ENCODE assay signal across 28 cellular contexts in the genomic region with DNA sequence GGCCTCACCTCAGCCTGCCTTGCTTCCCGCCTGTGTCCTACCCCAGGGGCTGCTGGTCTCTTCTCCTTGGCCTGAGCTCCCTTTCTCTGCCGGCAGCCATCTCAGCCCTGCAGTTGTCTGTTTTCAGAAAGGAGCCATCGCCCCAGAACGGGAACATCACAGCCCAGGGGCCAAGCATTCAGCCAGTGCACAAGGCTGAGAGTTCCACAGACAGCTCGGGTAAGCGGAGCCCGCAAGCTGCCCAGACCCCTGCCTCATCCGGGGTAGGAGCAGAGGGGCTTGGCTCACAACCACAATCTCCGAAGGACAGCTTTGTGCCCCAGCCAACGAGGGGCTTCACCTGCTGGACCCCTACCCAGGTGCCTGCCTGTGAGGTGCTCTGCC. TPM values are rescaled to one million over a fixed set of nuclear protein-coding genes. Genes with fewer than 3 reads are reported as not detected.
DNase-seq lines count a peak whose midpoint lies in the region; ATAC-seq and TF ChIP-seq lines count a peak whose summit lies in the region.
"Had no signal": no experiment of that assay in that cellular context is flagged by ENCODE, and none has a peak within 500 bp of the region (broad histone marks: within the 10 kb centered on the region; RNA-seq: fewer than 3 reads in every experiment).

No MANE protein-coding gene starts in this region.

- H3K4me1 ChIP-seq in IMR-90 (ENCODE audit: control insufficient read depth, insufficient read depth, low read length) (peaks cover 67% of the 10 kb centered on the region), skeletal muscle tissue (ENCODE audit: control insufficient read depth in 3 of 3, insufficient read depth in 3 of 3, low read length in 3 of 3) (peaks cover 45 to 53% (median 49%) of the 10 kb centered on the region in 3 donors)

- intact Hi-C loops in IMR-90 (cut with micrococcal nuclease) = no loop called here
- intact Hi-C loops in left colon (cut with DNase I, micrococcal nuclease) = no loop called here

- no peak for TF ChIP-seq CTCF in IMR-90 (conservative IDR thresholded peaks at IDR 0.05; ENCODE audit: low read depth, low read length)

- peak overlapping the region in 1 of 2 experiments; percentile 18; a peak in 1 of 4 replicates for H4K8ac ChIP-seq in IMR-90 (ENCODE audit: low read depth in 2 of 2, low read length in 2 of 2)

- no peak overlapping the region for H3K4me2 ChIP-seq in IMR-90 (ENCODE audit: low read depth, low read length)
- H3K4me2 ChIP-seq: GM23338, PC-9 had no signal

- H3K14ac ChIP-seq in IMR-90 (replicated peaks; ENCODE audit: low read depth, low read length) = peak overlapping the region; percentile 33; the same call in 1 of the 2 replicates

- H2BK20ac ChIP-seq in IMR-90 (ENCODE audit: low read depth, low read length) = peak overlapping the region; percentile 85

- 90% methylated on average over 2 of the region's 10 CpGs; no CpG with 5 or more reads in 1 of the 2 experiments for WGBS in IMR-90 (ENCODE audit: extremely low coverage in 2 of 2, insufficient read length in 1 of 2), 2 experiments

- H3K4ac ChIP-seq in IMR-90 (ENCODE audit: low read depth, low read length) = peak overlapping the region; percentile 81

- no peaks in the 10 kb centered on the region for H4K20me1 ChIP-seq in IMR-90 (ENCODE audit: insufficient read depth, low read length)

- peak overlapping the region; percentile 87 for H4K91ac ChIP-seq in IMR-90 (ENCODE audit: insufficient read depth, low read depth, low read length)

- no TSS peak for BruUV-seq in IMR-90 (replicated peaks; lab: Mats Ljungman, UMichigan)

- peaks cover 49% of the 10 kb centered on the region for H3K9me1 ChIP-seq in IMR-90 (ENCODE audit: insufficient read depth, low read length)

- H3K4me1 Mint-ChIP-seq in central memory CD8-positive, alpha-beta T cell = no peaks in the 10 kb centered on the region
- H3K4me1 Mint-ChIP-seq in activated CD4-positive, alpha-beta T cell treated with anti-CD3 and anti-CD28 coated beads, Interleukin-2, amount 10 ng/mL, durations not matched to agents 7 days and 5 days = peaks cover 3% of the 10 kb centered on the region
- H3K4me1 Mint-ChIP-seq: activated CD4-positive, alpha-beta T cell treated with anti-CD3 and anti-CD28 coated beads for 36 hours; CD4-positive, alpha-beta memory T cell had no signal

- peak overlapping the region; percentile 12; the same call in 1 of the 2 replicates for H4K5ac ChIP-seq in IMR-90 (ENCODE audit: low read depth, low read length)

- H2BK120ac ChIP-seq in IMR-90 (ENCODE audit: low read depth, low read length) = peak overlapping the region; percentile 93

- ATAC-seq in IMR-90 (ENCODE audit: low read depth) = no peak
- no peak for ATAC-seq in central memory CD8-positive, alpha-beta T cell (replicated peaks; ENCODE audit: extremely low read depth, poor library complexity, severe bottlenecking)
- no peak for ATAC-seq in left colon
- ATAC-seq in GM18511 (IDR thresholded peaks at IDR 0.05; ENCODE audit: unreplicated experiment) = no peak
- no peak for ATAC-seq in GM18873 (IDR thresholded peaks at IDR 0.05; ENCODE audit: low FRiP score, unreplicated experiment)
- ATAC-seq: activated CD4-positive, alpha-beta T cell treated with anti-CD3 and anti-CD28 coated beads for 36 hours; GM23338; HepG2; naive thymus-derived CD8-positive, alpha-beta T cell; psoas muscle; stimulated activated naive B cell treated with anti-CD40 and anti-IgM and Interleukin-4, amounts not matched to agents 10 μg/mL and 1 μg/mL and 100 μg/mL, for 72 hours had no signal

- CTCF ChIA-PET in IMR-90 (lab: Yijun Ruan, JAX) = interaction anchor here (1.7 kb wide), 1 partner anchor 18 kb away, joined by 4 read pairs; no protein-coding TSS in a partner anchor
- CTCF ChIA-PET in activated CD4-positive, alpha-beta T cell treated with anti-CD3 and anti-CD28 coated beads, Interleukin-2, amount 10 ng/mL, durations not matched to agents 7 days and 5 days (lab: Charles Lee) = no interaction called here

- no peaks in the 10 kb centered on the region for H3K9me3 ChIP-seq in IMR-90 (ENCODE audit: control insufficient read depth, insufficient read depth, low read length)
- H3K9me3 ChIP-seq in skeletal muscle tissue (ENCODE audit: control insufficient read depth in 3 of 3, low read length in 3 of 3) = no peaks in the 10 kb centered on the region
- H3K9me3 ChIP-seq: psoas muscle had no signal

- peaks cover 0 to 26% of the 10 kb centered on the region in 2 experiments; a peak in 2 of 4 replicates for H3K79me1 ChIP-seq in IMR-90 (ENCODE audit: low read depth in 1 of 2, low read length in 2 of 2)

- H2BK15ac ChIP-seq in IMR-90 (ENCODE audit: low read depth, low read length) = peak overlapping the region; percentile 86; the same call in 1 of the 3 replicates

- in situ Hi-C loops in IMR-90 (cut with MboI; ENCODE audit: low sequenced_read_pairs) = loop anchor here (25.0 kb wide), 4 partner anchors 1028 to 1847 kb away; partner anchors contain the start of genes CSGALNACT2 and HNRNPF

- no peak overlapping the region for H3K4me3 Mint-ChIP-seq in central memory CD8-positive, alpha-beta T cell
- no peak overlapping the region for H3K4me3 Mint-ChIP-seq in activated CD4-positive, alpha-beta T cell treated with anti-CD3 and anti-CD28 coated beads, Interleukin-2, amount 10 ng/mL, durations not matched to agents 7 days and 5 days
- H3K4me3 Mint-ChIP-seq: activated CD4-positive, alpha-beta T cell treated with anti-CD3 and anti-CD28 coated beads for 36 hours; CD4-positive, alpha-beta memory T cell; GM23338; naive thymus-derived CD8-positive, alpha-beta T cell; stimulated activated naive B cell treated with anti-CD40 and anti-IgM and Interleukin-4, amounts not matched to agents 10 μg/mL and 1 μg/mL and 100 μg/mL, for 72 hours; T-helper 2 cell treated with Interferon-gamma antibody and Interleukin-4, amounts not matched to agents 5 μg/mL and 100 μg/mL, for 36 hours had no signal

- TF ChIP-seq POLR2A in IMR-90 (IDR thresholded peaks at IDR 0.05; ENCODE audit: low read depth, low read length) = no peak

- H3K36me3 Mint-ChIP-seq in central memory CD8-positive, alpha-beta T cell (ENCODE audit: insufficient read depth) = peaks cover 4% of the 10 kb centered on the region
- H3K36me3 Mint-ChIP-seq in activated CD4-positive, alpha-beta T cell treated with anti-CD3 and anti-CD28 coated beads, Interleukin-2, amount 10 ng/mL, durations not matched to agents 7 days and 5 days (ENCODE audit: low read depth) = no peaks in the 10 kb centered on the region
- H3K36me3 Mint-ChIP-seq: CD4-positive, alpha-beta memory T cell; naive thymus-derived CD8-positive, alpha-beta T cell had no signal

- H3K36me3 ChIP-seq in IMR-90 (ENCODE audit: control insufficient read depth, insufficient read depth, low read length) (peaks cover 4% of the 10 kb centered on the region; the same call in 1 of the 2 replicates), skeletal muscle tissue (ENCODE audit: control insufficient read depth in 3 of 3, insufficient read depth in 3 of 3, low read length in 3 of 3) (peaks cover 28 to 34% (median 31%) of the 10 kb centered on the region in 3 donors)

- peak overlapping the region; percentile 91; the same call in 1 of the 2 replicates for H2AK5ac ChIP-seq in IMR-90 (ENCODE audit: low read depth, low read length)

- H3K18ac ChIP-seq in IMR-90 (ENCODE audit: low read depth, low read length) = peak overlapping the region; percentile 73; the same call in 1 of the 2 replicates

- H3K27ac ChIP-seq in IMR-90 (ENCODE audit: insufficient read depth, low read length) (peak overlapping the region; percentile 75; the same call in 1 of the 2 replicates), skeletal muscle tissue (ENCODE audit: low read depth, low read length) (no peak overlapping the region)
- H3K27ac ChIP-seq: PC-9 had no signal

- no peaks in the 10 kb centered on the region for H3K27me3 Mint-ChIP-seq in central memory CD8-positive, alpha-beta T cell
- peaks cover 3% of the 10 kb centered on the region for H3K27me3 Mint-ChIP-seq in activated CD4-positive, alpha-beta T cell treated with anti-CD3 and anti-CD28 coated beads, Interleukin-2, amount 10 ng/mL, durations not matched to agents 7 days and 5 days
- H3K27me3 Mint-ChIP-seq: activated CD4-positive, alpha-beta T cell treated with anti-CD3 and anti-CD28 coated beads for 36 hours had no signal

- H3K23ac ChIP-seq in IMR-90 (ENCODE audit: low read depth, low read length) = no peak overlapping the region

- no peak overlapping the region for H3K4me3 ChIP-seq in IMR-90 (ENCODE audit: insufficient read depth, low read depth, low read length)
- no peak overlapping the region for H3K4me3 ChIP-seq in skeletal muscle tissue (ENCODE audit: low read length in 3 of 3)
- H3K4me3 ChIP-seq: GM23338, PC-9, psoas muscle had no signal

- H3K27ac Mint-ChIP-seq in central memory CD8-positive, alpha-beta T cell (ENCODE audit: low read depth) = peak overlapping the region; percentile 41
- no peak overlapping the region for H3K27ac Mint-ChIP-seq in activated CD4-positive, alpha-beta T cell treated with anti-CD3 and anti-CD28 coated beads, Interleukin-2, amount 10 ng/mL, durations not matched to agents 7 days and 5 days
- H3K27ac Mint-ChIP-seq: activated CD4-positive, alpha-beta T cell treated with anti-CD3 and anti-CD28 coated beads for 36 hours; CD4-positive, alpha-beta memory T cell; GM23338; naive thymus-derived CD8-positive, alpha-beta T cell; stimulated activated naive B cell treated with anti-CD40 and anti-IgM and Interleukin-4, amounts not matched to agents 10 μg/mL and 1 μg/mL and 100 μg/mL, for 72 hours; T-helper 2 cell treated with Interferon-gamma antibody and Interleukin-4, amounts not matched to agents 5 μg/mL and 100 μg/mL, for 36 hours had no signal

- no peak overlapping the region for H3K56ac ChIP-seq in IMR-90 (ENCODE audit: extremely low read depth, insufficient read depth, low read length)

- no peak overlapping the region for H3K9ac ChIP-seq in IMR-90 (ENCODE audit: low read depth, low read length)
- peak overlapping the region in 2 of 3 donors; percentile 33 to 45 for H3K9ac ChIP-seq in skeletal muscle tissue (ENCODE audit: low read depth in 1 of 3, low read length in 3 of 3)

- no peak overlapping the region for H2AK9ac ChIP-seq in IMR-90 (replicated peaks; ENCODE audit: low read depth, low read length, poor library complexity)

- POLR2A ChIA-PET in IMR-90 (lab: Charles Lee; ENCODE audit: unreplicated experiment) = no interaction called here
- POLR2A ChIA-PET in activated CD4-positive, alpha-beta T cell treated with anti-CD3 and anti-CD28 coated beads, Interleukin-2, amount 10 ng/mL, durations not matched to agents 7 days and 5 days (lab: Charles Lee) = no interaction called here

- no peak for TF ChIP-seq RAD21 in IMR-90 (IDR thresholded peaks at IDR 0.05; ENCODE audit: low read length)

- no peaks in the 10 kb centered on the region for H3K9me3 Mint-ChIP-seq in central memory CD8-positive, alpha-beta T cell
- H3K9me3 Mint-ChIP-seq in activated CD4-positive, alpha-beta T cell treated with anti-CD3 and anti-CD28 coated beads, Interleukin-2, amount 10 ng/mL, durations not matched to agents 7 days and 5 days = no peaks in the 10 kb centered on the region
- H3K9me3 Mint-ChIP-seq: CD4-positive, alpha-beta memory T cell; GM23338; naive thymus-derived CD8-positive, alpha-beta T cell; stimulated activated naive B cell treated with anti-CD40 and anti-IgM and Interleukin-4, amounts not matched to agents 10 μg/mL and 1 μg/mL and 100 μg/mL, for 72 hours; T-helper 2 cell treated with Interferon-gamma antibody and Interleukin-4, amounts not matched to agents 5 μg/mL and 100 μg/mL, for 36 hours had no signal

- no peak overlapping the region for H2AFZ ChIP-seq in IMR-90 (replicated peaks; ENCODE audit: low read length, poor library complexity)
- H2AFZ ChIP-seq: GM23338, PC-9 had no signal

- DNase-seq in IMR-90 (no peak), left colon (peak; percentile 3 to 11), NCI-H82 treated with DMSO at 0.1 percent for 48 hours (lab: John Stamatoyannopoulos, UW; ENCODE audit: unreplicated experiment) (no peak)
- no peak for DNase-seq in central memory CD8-positive, alpha-beta T cell (ENCODE audit: low spot score in 2 of 2)
- no peak for DNase-seq in activated CD4-positive, alpha-beta T cell treated with anti-CD3 and anti-CD28 coated beads, Interleukin-2, amount 10 ng/mL, durations not matched to agents 7 days and 5 days
- DNase-seq: activated CD4-positive, alpha-beta T cell treated with anti-CD3 and anti-CD28 coated beads for 36 hours; activated CD8-positive, alpha-beta memory T cell treated with anti-CD3 and anti-CD28 coated beads for 24 hours; activated gamma-delta T cell; CD4-positive, alpha-beta memory T cell; cerebellar nuclear complex; EL; hypothalamus; Karpas-422; naive thymus-derived CD8-positive, alpha-beta T cell; NCI-H1417; NCI-H2029 treated with DMSO at 0.1 percent for 48 hours; NCI-H524 treated with DMSO at 0.1 percent for 48 hours; occipital lobe; PC-9; psoas muscle; SHP77 treated with DMSO at 0.1 percent for 48 hours; stimulated activated naive B cell treated with anti-CD40 and anti-IgM and Interleukin-4, amounts not matched to agents 10 μg/mL and 1 μg/mL and 100 μg/mL, for 72 hours had no signal

- H3K27me3 ChIP-seq in IMR-90 (ENCODE audit: control insufficient read depth, insufficient read depth, low read length) = no peaks in the 10 kb centered on the region
- no peaks in the 10 kb centered on the region for H3K27me3 ChIP-seq in skeletal muscle tissue (ENCODE audit: control insufficient read depth in 3 of 3, insufficient read depth in 3 of 3, low read length in 3 of 3)

- dilution Hi-C loops in IMR-90 (cut with HindIII; ENCODE audit: low sequenced_read_pairs, unreplicated experiment) = no loop called here

- H2BK5ac ChIP-seq in IMR-90 (ENCODE audit: low read depth, low read length, poor library complexity, severe bottlenecking) = peak overlapping the region; percentile 38

RNA-seq across cellular contexts. Expression of gene DEPP1, which starts 5.3 kb away (rescaled TPM):
- total RNA-seq in IMR-90 (2012; rRNA removed) (11.7 and 13.6 TPM in 2 replicates), left colon (10 to 100 TPM; 13.4 to 17.1 TPM), skeletal muscle tissue (12.5 TPM)
- polyA plus RNA-seq in IMR-90 (2012; rRNA removed) = 19.7 and 30.0 TPM in 2 replicates
- 16.4 and 30.1 TPM in 2 replicates for polyA plus RNA-seq in IMR-90 (2012; cell fraction: cytosol; rRNA removed)
- 18.4 and 24.2 TPM in 2 replicates for polyA plus RNA-seq in IMR-90 (2012; cell fraction: nucleus; rRNA removed; ENCODE audit: low replicate concordance)
- total RNA-seq in activated CD4-positive, alpha-beta T cell treated with anti-CD3 and anti-CD28 coated beads, Interleukin-2, amount 10 ng/mL, durations not matched to agents 7 days and 5 days = under 1 TPM; 0.22 to 0.33 TPM
- total RNA-seq: CD4-positive, alpha-beta memory T cell; naive thymus-derived CD8-positive, alpha-beta T cell had no signal
- polyA plus RNA-seq: CD4-positive, alpha-beta memory T cell; naive thymus-derived CD8-positive, alpha-beta T cell had no signal

RNA-seq across cellular contexts. Expression of gene ZNF22, which starts 16.8 kb away (rescaled TPM):
- total RNA-seq in IMR-90 (2012; rRNA removed) (12.4 and 18.6 TPM in 2 replicates), left colon (10 to 100 TPM in 1 of 2 donors, 1 to 10 TPM in 1; 9.8 to 15.7 TPM), skeletal muscle tissue (25.6 TPM)
- polyA plus RNA-seq in IMR-90 (2012; rRNA removed) = 8.4 and 10.6 TPM in 2 replicates
- 1.7 and 2.4 TPM in 2 replicates for polyA plus RNA-seq in IMR-90 (2012; cell fraction: cytosol; rRNA removed)
- 0.39 and 4.0 TPM in 2 replicates for polyA plus RNA-seq in IMR-90 (2012; cell fraction: nucleus; rRNA removed; ENCODE audit: low replicate concordance)
- total RNA-seq in activated CD4-positive, alpha-beta T cell treated with anti-CD3 and anti-CD28 coated beads, Interleukin-2, amount 10 ng/mL, durations not matched to agents 7 days and 5 days = 10 to 100 TPM; 26.9 to 29.7 TPM

RNA-seq across cellular contexts. Expression of gene RASSF4, which starts 24.3 kb away (rescaled TPM):
- total RNA-seq in IMR-90 (2012; rRNA removed) = 5.9 and 6.1 TPM in 2 replicates
- polyA plus RNA-seq in IMR-90 (2012; rRNA removed) = 8.6 and 10.1 TPM in 2 replicates
- 4.5 and 6.1 TPM in 2 replicates for polyA plus RNA-seq in IMR-90 (2012; cell fraction: cytosol; rRNA removed)
- 46.1 and 53.0 TPM in 2 replicates for polyA plus RNA-seq in IMR-90 (2012; cell fraction: nucleus; rRNA removed; ENCODE audit: low replicate concordance)
- 10 to 100 TPM; 29.4 to 44.7 TPM for total RNA-seq in left colon
- total RNA-seq in skeletal muscle tissue = 21.4 TPM
- under 1 TPM; 0.42 to 0.52 TPM for total RNA-seq in activated CD4-positive, alpha-beta T cell treated with anti-CD3 and anti-CD28 coated beads, Interleukin-2, amount 10 ng/mL, durations not matched to agents 7 days and 5 days

Comparison
In these comparisons a context has a peak if more than half of its experiments do, and no peak if none do; other contexts are left out.
1. DNase-seq: peak in left colon (2 of 2); none in IMR-90 (single experiment), central memory CD8-positive, alpha-beta T cell (0 of 2), activated CD4-positive, alpha-beta T cell treated with anti-CD3 and anti-CD28 coated beads, Interleukin-2, amount 10 ng/mL, durations not matched to agents 7 days and 5 days (single experiment) and NCI-H82 treated with DMSO at 0.1 percent for 48 hours (single experiment).